Comparison of ENCODE assay signal across 1 cellular context in the genomic region with DNA sequence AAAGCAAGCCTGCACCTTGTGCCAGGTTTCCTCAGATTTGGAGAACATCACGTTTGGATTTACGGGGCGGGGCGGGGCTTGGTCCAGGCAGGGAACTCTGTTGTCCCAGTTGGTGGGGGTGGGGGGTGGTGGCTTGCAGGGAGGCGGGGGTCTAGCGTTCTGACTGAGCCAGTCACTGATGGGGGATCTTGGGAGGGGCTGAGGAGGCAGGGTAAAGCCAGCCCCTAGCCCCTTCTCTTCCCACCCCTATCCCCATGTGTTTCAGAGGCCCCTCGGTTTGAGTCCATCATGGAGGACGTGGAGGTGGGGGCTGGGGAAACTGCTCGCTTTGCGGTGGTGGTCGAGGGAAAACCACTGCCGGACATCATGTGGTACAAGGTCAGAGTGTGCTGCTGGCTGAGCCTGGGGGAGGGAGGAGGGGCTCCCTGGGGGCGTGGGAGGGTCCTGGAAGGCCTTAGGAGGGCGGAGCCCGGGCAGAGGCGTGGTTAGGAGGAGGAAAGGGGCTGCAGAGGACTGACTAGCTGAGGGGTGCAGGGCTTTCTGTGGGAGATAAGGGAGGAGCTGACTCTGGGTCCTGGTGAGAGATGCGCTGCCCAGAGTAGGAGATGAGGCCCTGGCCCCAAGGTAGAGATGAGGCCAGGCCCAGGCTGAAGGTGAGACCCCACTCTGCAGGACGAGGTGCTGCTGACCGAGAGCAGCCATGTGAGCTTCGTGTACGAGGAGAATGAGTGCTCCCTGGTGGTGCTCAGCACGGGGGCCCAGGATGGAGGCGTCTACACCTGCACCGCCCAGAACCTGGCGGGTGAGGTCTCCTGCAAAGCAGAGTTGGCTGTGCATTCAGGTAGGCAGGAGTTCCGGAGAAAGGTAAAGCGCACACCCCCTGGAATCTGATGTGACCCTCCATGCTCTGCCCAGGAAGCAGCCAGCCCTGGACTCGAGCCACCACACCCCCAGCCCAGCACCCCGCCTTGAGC.
TF ChIP-seq lines count a peak whose summit lies in the region.

No MANE protein-coding gene starts in this region.

TF ChIP-seq in HCT116, 20 proteins besides CTCF, POLR2A, EP300 and RAD21 (continued from another document):
- TF ChIP-seq SIN3A (IDR thresholded peaks at IDR 0.05; ENCODE audit: low read depth), result no peak
